Comparison of ENCODE assay signal across 2 cellular contexts in the genomic region with DNA sequence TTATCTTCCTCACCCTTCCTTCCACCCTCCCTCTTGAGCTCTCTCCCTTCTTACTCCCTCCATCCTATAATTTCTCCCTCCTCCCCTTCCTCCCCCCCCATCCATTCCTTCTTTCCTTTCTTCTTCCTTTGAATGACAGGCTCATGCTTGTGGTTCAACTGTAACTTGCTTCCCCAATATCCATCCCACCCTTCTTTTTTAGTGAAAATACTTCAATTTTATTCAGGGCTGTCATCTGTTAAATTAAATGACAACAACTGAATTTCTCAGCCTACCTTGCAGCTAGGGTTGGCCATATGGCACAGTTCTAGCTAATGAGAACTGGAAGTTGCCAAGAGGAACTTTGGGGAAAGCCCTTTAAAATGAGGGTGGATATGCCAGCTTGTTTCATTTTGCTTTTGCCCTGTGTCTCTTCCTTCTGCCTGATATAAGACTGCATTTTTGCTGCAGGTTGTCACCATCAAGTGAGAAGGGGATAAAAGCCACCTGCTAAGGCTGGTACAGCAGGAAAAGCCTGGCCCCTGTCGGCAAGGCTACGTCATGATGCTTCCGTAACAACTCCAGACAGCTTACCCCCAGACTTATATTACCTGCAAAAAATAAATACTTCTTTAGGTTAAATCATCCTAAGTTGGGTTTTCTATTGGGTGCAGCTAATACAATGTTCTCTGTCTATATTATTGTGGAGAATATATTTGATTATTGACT.
TF ChIP-seq lines count a peak whose summit lies in the region.

No MANE protein-coding gene starts in this region.

TF ChIP-seq in GM23338, 12 proteins besides CTCF, POLR2A, EP300 and RAD21 (continued from another document and continues in another):
- TF ChIP-seq, protein P1, sequence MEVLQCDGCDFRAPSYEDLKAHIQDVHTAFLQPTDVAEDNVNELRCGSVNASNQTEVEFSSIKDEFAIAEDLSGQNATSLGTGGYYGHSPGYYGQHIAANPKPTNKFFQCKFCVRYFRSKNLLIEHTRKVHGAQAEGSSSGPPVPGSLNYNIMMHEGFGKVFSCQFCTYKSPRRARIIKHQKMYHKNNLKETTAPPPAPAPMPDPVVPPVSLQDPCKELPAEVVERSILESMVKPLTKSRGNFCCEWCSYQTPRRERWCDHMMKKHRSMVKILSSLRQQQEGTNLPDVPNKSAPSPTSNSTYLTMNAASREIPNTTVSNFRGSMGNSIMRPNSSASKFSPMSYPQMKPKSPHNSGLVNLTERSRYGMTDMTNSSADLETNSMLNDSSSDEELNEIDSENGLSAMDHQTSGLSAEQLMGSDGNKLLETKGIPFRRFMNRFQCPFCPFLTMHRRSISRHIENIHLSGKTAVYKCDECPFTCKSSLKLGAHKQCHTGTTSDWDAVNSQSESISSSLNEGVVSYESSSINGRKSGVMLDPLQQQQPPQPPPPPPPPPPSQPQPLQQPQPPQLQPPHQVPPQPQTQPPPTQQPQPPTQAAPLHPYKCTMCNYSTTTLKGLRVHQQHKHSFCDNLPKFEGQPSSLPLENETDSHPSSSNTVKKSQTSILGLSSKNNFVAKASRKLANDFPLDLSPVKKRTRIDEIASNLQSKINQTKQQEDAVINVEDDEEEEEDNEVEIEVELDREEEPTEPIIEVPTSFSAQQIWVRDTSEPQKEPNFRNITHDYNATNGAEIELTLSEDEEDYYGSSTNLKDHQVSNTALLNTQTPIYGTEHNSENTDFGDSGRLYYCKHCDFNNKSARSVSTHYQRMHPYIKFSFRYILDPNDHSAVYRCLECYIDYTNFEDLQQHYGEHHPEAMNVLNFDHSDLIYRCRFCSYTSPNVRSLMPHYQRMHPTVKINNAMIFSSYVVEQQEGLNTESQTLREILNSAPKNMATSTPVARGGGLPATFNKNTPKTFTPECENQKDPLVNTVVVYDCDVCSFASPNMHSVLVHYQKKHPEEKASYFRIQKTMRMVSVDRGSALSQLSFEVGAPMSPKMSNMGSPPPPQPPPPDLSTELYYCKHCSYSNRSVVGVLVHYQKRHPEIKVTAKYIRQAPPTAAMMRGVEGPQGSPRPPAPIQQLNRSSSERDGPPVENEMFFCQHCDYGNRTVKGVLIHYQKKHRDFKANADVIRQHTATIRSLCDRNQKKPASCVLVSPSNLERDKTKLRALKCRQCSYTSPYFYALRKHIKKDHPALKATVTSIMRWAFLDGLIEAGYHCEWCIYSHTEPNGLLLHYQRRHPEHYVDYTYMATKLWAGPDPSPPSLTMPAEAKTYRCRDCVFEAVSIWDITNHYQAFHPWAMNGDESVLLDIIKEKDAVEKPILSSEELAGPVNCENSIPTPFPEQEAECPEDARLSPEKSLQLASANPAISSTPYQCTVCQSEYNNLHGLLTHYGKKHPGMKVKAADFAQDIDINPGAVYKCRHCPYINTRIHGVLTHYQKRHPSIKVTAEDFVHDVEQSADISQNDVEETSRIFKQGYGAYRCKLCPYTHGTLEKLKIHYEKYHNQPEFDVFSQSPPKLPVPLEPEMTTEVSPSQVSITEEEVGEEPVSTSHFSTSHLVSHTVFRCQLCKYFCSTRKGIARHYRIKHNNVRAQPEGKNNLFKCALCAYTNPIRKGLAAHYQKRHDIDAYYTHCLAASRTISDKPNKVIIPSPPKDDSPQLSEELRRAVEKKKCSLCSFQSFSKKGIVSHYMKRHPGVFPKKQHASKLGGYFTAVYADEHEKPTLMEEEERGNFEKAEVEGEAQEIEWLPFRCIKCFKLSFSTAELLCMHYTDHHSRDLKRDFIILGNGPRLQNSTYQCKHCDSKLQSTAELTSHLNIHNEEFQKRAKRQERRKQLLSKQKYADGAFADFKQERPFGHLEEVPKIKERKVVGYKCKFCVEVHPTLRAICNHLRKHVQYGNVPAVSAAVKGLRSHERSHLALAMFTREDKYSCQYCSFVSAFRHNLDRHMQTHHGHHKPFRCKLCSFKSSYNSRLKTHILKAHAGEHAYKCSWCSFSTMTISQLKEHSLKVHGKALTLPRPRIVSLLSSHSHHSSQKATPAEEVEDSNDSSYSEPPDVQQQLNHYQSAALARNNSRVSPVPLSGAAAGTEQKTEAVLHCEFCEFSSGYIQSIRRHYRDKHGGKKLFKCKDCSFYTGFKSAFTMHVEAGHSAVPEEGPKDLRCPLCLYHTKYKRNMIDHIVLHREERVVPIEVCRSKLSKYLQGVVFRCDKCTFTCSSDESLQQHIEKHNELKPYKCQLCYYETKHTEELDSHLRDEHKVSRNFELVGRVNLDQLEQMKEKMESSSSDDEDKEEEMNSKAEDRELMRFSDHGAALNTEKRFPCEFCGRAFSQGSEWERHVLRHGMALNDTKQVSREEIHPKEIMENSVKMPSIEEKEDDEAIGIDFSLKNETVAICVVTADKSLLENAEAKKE (CRISPR knock-in tag; IDR thresholded peaks at IDR 0.05): no peak
- no peak for TF ChIP-seq NANOG (IDR thresholded peaks at IDR 0.05; ENCODE audit: borderline replicate concordance)
- no peak for TF ChIP-seq EZH2phosphoT487 (IDR thresholded peaks at IDR 0.05; ENCODE audit: unreplicated experiment)
- no peak for TF ChIP-seq JUNB (IDR thresholded peaks at IDR 0.05; ENCODE audit: unreplicated experiment)
- TF ChIP-seq, protein P2, sequence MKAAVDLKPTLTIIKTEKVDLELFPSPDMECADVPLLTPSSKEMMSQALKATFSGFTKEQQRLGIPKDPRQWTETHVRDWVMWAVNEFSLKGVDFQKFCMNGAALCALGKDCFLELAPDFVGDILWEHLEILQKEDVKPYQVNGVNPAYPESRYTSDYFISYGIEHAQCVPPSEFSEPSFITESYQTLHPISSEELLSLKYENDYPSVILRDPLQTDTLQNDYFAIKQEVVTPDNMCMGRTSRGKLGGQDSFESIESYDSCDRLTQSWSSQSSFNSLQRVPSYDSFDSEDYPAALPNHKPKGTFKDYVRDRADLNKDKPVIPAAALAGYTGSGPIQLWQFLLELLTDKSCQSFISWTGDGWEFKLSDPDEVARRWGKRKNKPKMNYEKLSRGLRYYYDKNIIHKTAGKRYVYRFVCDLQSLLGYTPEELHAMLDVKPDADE (IDR thresholded peaks at IDR 0.05): no peak
- no peak for TF ChIP-seq ZNF331 (CRISPR knock-in tag; IDR thresholded peaks at IDR 0.05; ENCODE audit: low read depth)
- no peak for TF ChIP-seq STAT1 (IDR thresholded peaks at IDR 0.05; ENCODE audit: unreplicated experiment)
- TF ChIP-seq POLR2AphosphoS5 (IDR thresholded peaks at IDR 0.05; ENCODE audit: low read depth): no peak
- no peak for TF ChIP-seq EZH2 (IDR thresholded peaks at IDR 0.05; ENCODE audit: low read depth, unreplicated experiment)

TF ChIP-seq in H1, 55 proteins besides CTCF, POLR2A, EP300 and RAD21 (continued from another document):
- TF ChIP-seq TEAD4 (IDR thresholded peaks at IDR 0.05; ENCODE audit: low read depth, low read length) (no peak), TAF1 (IDR thresholded peaks at IDR 0.05; ENCODE audit: low read depth, low read length) (no peak), KDM1A (IDR thresholded peaks at IDR 0.05; ENCODE audit: borderline replicate concordance, low read length) (no peak), BRCA1 (IDR thresholded peaks at IDR 0.05; ENCODE audit: low read depth, low read length) (no peak), MAX (IDR thresholded peaks at IDR 0.05) (no peak), TBP (IDR thresholded peaks at IDR 0.05; ENCODE audit: low read depth, low read length) (no peak), TCF12 (IDR thresholded peaks at IDR 0.05; ENCODE audit: low read depth, low read length) (no peak), BACH1 (IDR thresholded peaks at IDR 0.05; ENCODE audit: low read length) (no peak), EGR1 (IDR thresholded peaks at IDR 0.05; ENCODE audit: borderline replicate concordance, low read depth, low read length) (no peak), CBX5 (IDR thresholded peaks at IDR 0.05; ENCODE audit: low read depth, low read length) (no peak), TAF7 (optimal IDR thresholded peaks at IDR 0.05; ENCODE audit: borderline replicate concordance, low read depth, low read length) (no peak), BCL11A (IDR thresholded peaks at IDR 0.05; ENCODE audit: low read depth in 2 of 2, low read length in 2 of 2) (no peak), SIRT6 (IDR thresholded peaks at IDR 0.05; ENCODE audit: low read length) (no peak), CREB1 (IDR thresholded peaks at IDR 0.05) (no peak), SIX5 (IDR thresholded peaks at IDR 0.05; ENCODE audit: low read depth, low read length) (no peak)
- TF ChIP-seq, protein P3, sequence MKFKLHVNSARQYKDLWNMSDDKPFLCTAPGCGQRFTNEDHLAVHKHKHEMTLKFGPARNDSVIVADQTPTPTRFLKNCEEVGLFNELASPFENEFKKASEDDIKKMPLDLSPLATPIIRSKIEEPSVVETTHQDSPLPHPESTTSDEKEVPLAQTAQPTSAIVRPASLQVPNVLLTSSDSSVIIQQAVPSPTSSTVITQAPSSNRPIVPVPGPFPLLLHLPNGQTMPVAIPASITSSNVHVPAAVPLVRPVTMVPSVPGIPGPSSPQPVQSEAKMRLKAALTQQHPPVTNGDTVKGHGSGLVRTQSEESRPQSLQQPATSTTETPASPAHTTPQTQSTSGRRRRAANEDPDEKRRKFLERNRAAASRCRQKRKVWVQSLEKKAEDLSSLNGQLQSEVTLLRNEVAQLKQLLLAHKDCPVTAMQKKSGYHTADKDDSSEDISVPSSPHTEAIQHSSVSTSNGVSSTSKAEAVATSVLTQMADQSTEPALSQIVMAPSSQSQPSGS (IDR thresholded peaks at IDR 0.05; ENCODE audit: low read length): no peak
TF ChIP-seq in H1: peak in this region for 0.
